1 cellular context compared by ENCODE assay signal in the genomic region with DNA sequence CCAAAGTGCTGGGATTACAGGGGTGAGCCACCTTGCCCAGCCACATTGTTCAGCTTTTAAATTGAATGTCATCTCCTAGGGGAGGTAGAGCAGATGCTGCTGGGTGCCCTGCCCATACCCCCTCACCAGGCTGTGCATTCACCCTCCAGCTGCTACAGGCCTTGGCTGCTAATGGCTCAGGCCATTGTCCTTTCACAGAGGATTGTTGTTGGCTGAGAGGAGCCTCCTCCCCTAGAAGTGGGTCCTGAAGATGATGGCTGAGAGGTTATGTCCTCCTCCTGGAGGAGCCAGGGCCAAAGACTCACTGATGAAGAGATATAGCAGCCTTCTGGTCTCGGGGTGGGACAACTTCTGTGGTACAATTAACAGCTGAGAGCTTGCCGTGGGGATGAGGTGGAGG.
TF ChIP-seq lines count a peak whose summit lies in the region.

No MANE protein-coding gene starts in this region.

TF ChIP-seq in WTC11, 78 proteins besides CTCF, POLR2A, EP300 and RAD21 (continued from another document):
- TF ChIP-seq, protein P1, sequence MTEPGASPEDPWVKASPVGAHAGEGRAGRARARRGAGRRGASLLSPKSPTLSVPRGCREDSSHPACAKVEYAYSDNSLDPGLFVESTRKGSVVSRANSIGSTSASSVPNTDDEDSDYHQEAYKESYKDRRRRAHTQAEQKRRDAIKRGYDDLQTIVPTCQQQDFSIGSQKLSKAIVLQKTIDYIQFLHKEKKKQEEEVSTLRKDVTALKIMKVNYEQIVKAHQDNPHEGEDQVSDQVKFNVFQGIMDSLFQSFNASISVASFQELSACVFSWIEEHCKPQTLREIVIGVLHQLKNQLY (CRISPR knock-in tag; IDR thresholded peaks at IDR 0.05) = no peak
- TF ChIP-seq PRRX2 (CRISPR knock-in tag; IDR thresholded peaks at IDR 0.05) = no peak
